In genomic region chr5:166062719-166063118, GRCh38 we compare ENCODE assay signal across 20 cellular contexts.
"Had no signal": no experiment of that assay in that cellular context is flagged by ENCODE, and none has a peak within 500 bp of the region (broad histone marks: within the 10 kb centered on the region; RNA-seq: fewer than 3 reads in every experiment).

No MANE protein-coding gene starts in this region.

- H3K27ac ChIP-seq: dorsolateral prefrontal cortex, ovary, psoas muscle, sigmoid colon, spleen, thoracic aorta, tibial nerve, upper lobe of left lung had no signal

- H3K4me1 ChIP-seq: psoas muscle, sigmoid colon, spleen, tibial nerve, upper lobe of left lung had no signal

- H3K9me3 ChIP-seq: ovary, psoas muscle, sigmoid colon, thoracic aorta, tibial nerve, upper lobe of left lung had no signal

- ATAC-seq: left lobe of liver; naive thymus-derived CD4-positive, alpha-beta T cell; psoas muscle; right cardiac atrium; stimulated activated memory B cell treated with anti-CD40 and anti-IgM and Interleukin-4, amounts not matched to agents 10 μg/mL and 1 μg/mL and 100 μg/mL, for 72 hours; stimulated activated naive CD8-positive, alpha-beta T cell treated with anti-CD3 and anti-CD28 coated beads, Interleukin-15, Interleukin-2, amounts not matched to agents 100 U/mL and 50 U/mL, for 24 hours had no signal

- DNase-seq: dorsolateral prefrontal cortex; effector CD4-positive, alpha-beta T cell; naive thymus-derived CD4-positive, alpha-beta T cell; nephron progenitor cell; occipital lobe; ovary; posterior cingulate gyrus; psoas muscle; right cardiac atrium; sigmoid colon; spleen; stimulated activated CD4-positive, alpha-beta T cell treated with anti-CD3 and anti-CD28 coated beads, Interleukin-4, amount 100 ng/mL, for 4 hours; stimulated activated naive CD8-positive, alpha-beta T cell treated with anti-CD3 and anti-CD28 coated beads, Interleukin-15, Interleukin-2, amounts not matched to agents 100 U/mL and 50 U/mL, for 24 hours; substantia nigra; upper lobe of left lung had no signal

- H3K36me3 ChIP-seq: ovary, sigmoid colon, spleen, thoracic aorta, tibial nerve, upper lobe of left lung had no signal

- H3K27me3 ChIP-seq: ovary, sigmoid colon, spleen, tibial nerve, upper lobe of left lung had no signal

- H3K4me3 ChIP-seq: dorsolateral prefrontal cortex, lung, ovary, psoas muscle, sigmoid colon, spleen, thoracic aorta, tibial nerve, upper lobe of left lung had no signal
